8 cellular contexts compared by ENCODE assay signal in genomic region chr12:15789215-15790171, GRCh38. TPM values are rescaled to one million over a fixed set of nuclear protein-coding genes. Genes with fewer than 3 reads are reported as not detected.
DNase-seq lines count a peak whose midpoint lies in the region; ATAC-seq and TF ChIP-seq lines count a peak whose summit lies in the region.

TSS of gene EPS8 (minus strand) at chr12:15789388. CDS start at chr12:15682951, 106,437 bp downstream.

- H3K4me3 Mint-ChIP-seq in activated CD8-positive, alpha-beta T cell treated with anti-CD3 and anti-CD28 coated beads, Interleukin-2, amount 10 ng/mL, durations not matched to agents 7 days and 5 days = peak within 1 kb of the TSS; percentile 85

- H3K36me3 ChIP-seq in lung (ENCODE audit: control insufficient read depth in 2 of 2, insufficient read depth in 2 of 2, low read length in 2 of 2) = no peaks in the 10 kb centered on the region

- H3K4me1 Mint-ChIP-seq in activated CD8-positive, alpha-beta T cell treated with anti-CD3 and anti-CD28 coated beads, Interleukin-2, amount 10 ng/mL, durations not matched to agents 7 days and 5 days (ENCODE audit: low read depth) = peaks cover 17% of the 10 kb centered on the region

- no peaks in the 10 kb centered on the region for H3K9me3 Mint-ChIP-seq in activated CD8-positive, alpha-beta T cell treated with anti-CD3 and anti-CD28 coated beads, Interleukin-2, amount 10 ng/mL, durations not matched to agents 7 days and 5 days (ENCODE audit: insufficient read depth)

- peak within 1 kb of the TSS; percentile 79 for H3K4me3 ChIP-seq in lung

- CTCF ChIA-PET in activated CD8-positive, alpha-beta T cell treated with anti-CD3 and anti-CD28 coated beads, Interleukin-2, amount 10 ng/mL, durations not matched to agents 7 days and 5 days (lab: Charles Lee) = interaction anchor here (1.0 to 3.2 kb wide), 7 partner anchors 62 to 256 kb away, joined by 3 to 16 read pairs (median 6); partner anchors contain the start of gene DERA

- no peaks in the 10 kb centered on the region for H3K36me3 Mint-ChIP-seq in activated CD8-positive, alpha-beta T cell treated with anti-CD3 and anti-CD28 coated beads, Interleukin-2, amount 10 ng/mL, durations not matched to agents 7 days and 5 days (ENCODE audit: low read depth)

- peak within 1 kb of the TSS; percentile 79 for H3K27ac Mint-ChIP-seq in activated CD8-positive, alpha-beta T cell treated with anti-CD3 and anti-CD28 coated beads, Interleukin-2, amount 10 ng/mL, durations not matched to agents 7 days and 5 days

- DNase-seq in CD1c-positive myeloid dendritic cell (ENCODE audit: extremely low spot score) (peak; percentile 96), NCI-H774 (lab: John Stamatoyannopoulos, UW) (peak; percentile 90), lung (ENCODE audit: low spot score) (peak; percentile 90)
- DNase-seq in activated CD8-positive, alpha-beta T cell treated with anti-CD3 and anti-CD28 coated beads, Interleukin-2, amount 10 ng/mL, durations not matched to agents 7 days and 5 days = peak; percentile 89
- peak; percentile 80 for DNase-seq in effector CD4-positive, alpha-beta T cell
- peak; percentile 65 to 85 (median 71) for DNase-seq in stimulated activated CD4-positive, alpha-beta T cell treated with anti-CD3 and anti-CD28 coated beads, TNF-alpha, amount 100 ng/mL, for 24 hours (ENCODE audit: low read depth in 3 of 3)

- H3K27ac ChIP-seq in lung (ENCODE audit: low read depth in 1 of 2, low read length in 1 of 2) = peak within 1 kb of the TSS; percentile 83 to 94

- H3K4me1 ChIP-seq in lung (ENCODE audit: control insufficient read depth in 2 of 2, insufficient read depth in 2 of 2, low read length in 2 of 2) = no peaks in the 10 kb centered on the region

- H3K27me3 ChIP-seq in lung (ENCODE audit: control insufficient read depth, insufficient read depth) = no peaks in the 10 kb centered on the region

- 1 to 3% methylated on average over 64 to 85 of the region's 85 CpGs for WGBS in lung, 2 donors

- ATAC-seq in GM19438 (IDR thresholded peaks at IDR 0.05; ENCODE audit: low read depth, unreplicated experiment) (peak; percentile 86), HG03565 (IDR thresholded peaks at IDR 0.05; ENCODE audit: unreplicated experiment) (peak; percentile 81), lung (ENCODE audit: insufficient read depth, low FRiP score) (peak; percentile 94)
- peak; percentile 98 for ATAC-seq in activated CD8-positive, alpha-beta T cell treated with anti-CD3 and anti-CD28 coated beads, Interleukin-2, amount 10 ng/mL, durations not matched to agents 7 days and 5 days

- H3K9me3 ChIP-seq in lung (ENCODE audit: control insufficient read depth in 2 of 2, insufficient read depth in 1 of 2, low read length in 1 of 2) = no peaks in the 10 kb centered on the region

- no peak for TF ChIP-seq CTCF in lung (IDR thresholded peaks at IDR 0.05; ENCODE audit: control extremely low read depth, extremely low read depth)

- H3K27me3 Mint-ChIP-seq in activated CD8-positive, alpha-beta T cell treated with anti-CD3 and anti-CD28 coated beads, Interleukin-2, amount 10 ng/mL, durations not matched to agents 7 days and 5 days (ENCODE audit: low read depth) = peaks cover 55% of the 10 kb centered on the region

- POLR2A ChIA-PET in activated CD8-positive, alpha-beta T cell treated with anti-CD3 and anti-CD28 coated beads, Interleukin-2, amount 10 ng/mL, durations not matched to agents 7 days and 5 days (lab: Charles Lee) = interaction anchor here (1.0 kb wide), 1 partner anchor 69 kb away, joined by 3 read pairs; no protein-coding TSS in a partner anchor

RNA-seq across cellular contexts. Expression of gene EPS8, which starts in this region (rescaled TPM):
- 1 to 10 TPM; 1.0 to 2.2 TPM for total RNA-seq in activated CD8-positive, alpha-beta T cell treated with anti-CD3 and anti-CD28 coated beads, Interleukin-2, amount 10 ng/mL, durations not matched to agents 7 days and 5 days
- total RNA-seq in lung = 100 to 1,000 TPM in 1 of 2 donors, 10 to 100 TPM in 1; 64.4 to 153 TPM
- polyA plus RNA-seq in lung = 10 to 100 TPM; 30.1 to 33.4 TPM

Comparison
In these comparisons a context has a peak if more than half of its experiments do, and no peak if none do; other contexts are left out.
1. Peak in every context shown above with its lines: DNase-seq, ATAC-seq, H3K4me3 ChIP-seq and H3K27ac ChIP-seq.
2. RNA of gene EPS8 (total RNA-seq): 64.4 to 153 TPM in lung; 1.0 to 2.2 TPM in activated CD8-positive, alpha-beta T cell treated with anti-CD3 and anti-CD28 coated beads, Interleukin-2, amount 10 ng/mL, durations not matched to agents 7 days and 5 days; every median in the first group is over 10 times any median in the second.